In genomic region chr9:137553654-137554053, GRCh38 we compare ENCODE assay signal across 1 cellular context.
TF ChIP-seq lines count a peak whose summit lies in the region.

No MANE protein-coding gene starts in this region.

TF ChIP-seq in K562, 482 proteins besides CTCF, POLR2A, EP300 and RAD21:
- TF ChIP-seq RBFOX2 (IDR thresholded peaks at IDR 0.05; ENCODE audit: low read depth, low read length) (0 out of 2 replicates have a peak, but pooled peaks have one; percentile 15), SUPT5H (IDR thresholded peaks at IDR 0.05) (peak; percentile 53; the same call in 1 of the 2 replicates)
